In genomic region chr1:2534775-2535387, GRCh38 we compare ENCODE assay signal across 8 cellular contexts. TPM values are rescaled to one million over a fixed set of nuclear protein-coding genes. Genes with fewer than 3 reads are reported as not detected.
A peak's percentile ranks its signal among the peaks of the same experiment; 100 is the strongest.
DNase-seq lines count a peak whose midpoint lies in the region; ATAC-seq and TF ChIP-seq lines count a peak whose summit lies in the region.
"Had no signal": no experiment of that assay in that cellular context is flagged by ENCODE, and none has a peak within 500 bp of the region (broad histone marks: within the 10 kb centered on the region; RNA-seq: fewer than 3 reads in every experiment).

No MANE protein-coding gene starts in this region.

- no peak for TF ChIP-seq POLR2A in HCT116 (IDR thresholded peaks at IDR 0.05; ENCODE audit: borderline replicate concordance, extremely low read depth, insufficient read depth, insufficient read length)

- intact Hi-C loops in HCT116 (cut with micrococcal nuclease) (no loop called here), psoas muscle (cut with DNase I) (loop anchor here (1.0 to 5.0 kb wide), 3 partner anchors 10 to 343 kb away; partner anchors contain the start of genes FAAP20 (in 1 of the 2) and PEX10 (in 1 of the 2))

- H3K36me3 ChIP-seq in HCT116 (ENCODE audit: control insufficient read depth in 1 of 2, insufficient read depth in 2 of 2, low read length in 2 of 2), result no peaks in the 10 kb centered on the region
- H3K36me3 ChIP-seq in smooth muscle cell (ENCODE audit: low read depth), result no peaks in the 10 kb centered on the region
- no peaks in the 10 kb centered on the region for H3K36me3 ChIP-seq in psoas muscle (ENCODE audit: insufficient read depth in 1 of 2, low read depth in 1 of 2)

- H3K4me1 ChIP-seq in HCT116 (ENCODE audit: control insufficient read depth in 1 of 2, insufficient read depth in 2 of 2, low read length in 2 of 2), result peaks cover 12 to 31% of the 10 kb centered on the region in 2 experiments; a peak in 3 of 4 replicates
- peaks cover 38% of the 10 kb centered on the region for H3K4me1 ChIP-seq in smooth muscle cell (ENCODE audit: low read depth)
- H3K4me1 ChIP-seq in psoas muscle, result peaks cover 30% of the 10 kb centered on the region

- H3K9me3 ChIP-seq in HCT116 (ENCODE audit: control insufficient read depth in 1 of 2, insufficient read depth in 1 of 2, low read depth in 1 of 2, low read length in 2 of 2), result no peaks in the 10 kb centered on the region
- no peaks in the 10 kb centered on the region for H3K9me3 ChIP-seq in smooth muscle cell (replicated peaks; ENCODE audit: low read depth)
- H3K9me3 ChIP-seq in psoas muscle, result no peaks in the 10 kb centered on the region

- H3K9ac ChIP-seq in HCT116 (ENCODE audit: low read length) (peak overlapping the region; percentile 26), smooth muscle cell (ENCODE audit: low read depth) (no peak overlapping the region)

- H3K79me2 ChIP-seq in HCT116 (ENCODE audit: insufficient read depth, low read length), result no peaks in the 10 kb centered on the region
- no peaks in the 10 kb centered on the region for H3K79me2 ChIP-seq in smooth muscle cell (ENCODE audit: low read depth)

- ATAC-seq in HCT116 (peak; percentile 72), GM18502 (IDR thresholded peaks at IDR 0.05; ENCODE audit: poor library complexity, unreplicated experiment) (no peak), psoas muscle (no peak)

- H3K9me2 ChIP-seq in HCT116 (ENCODE audit: insufficient read depth), result no peaks in the 10 kb centered on the region

- RAD21 ChIA-PET in HCT116 (lab: Charles Lee; ENCODE audit: low non-redundant PET in 1 of 2, low total read pairs in 2 of 2, uncharacterized antibody in 2 of 2, unreplicated experiment in 2 of 2), result no interaction called here

- CTCF ChIA-PET in HCT116 (lab: Charles Lee), result interaction anchor here (1.0 to 1.3 kb wide), 2 partner anchors 9 to 11 kb away, joined by 6 read pairs; partner anchors contain the start of gene PANK4

- no peaks in the 10 kb centered on the region for H3F3A ChIP-seq in smooth muscle cell (ENCODE audit: low read depth)

- no peak for TF ChIP-seq RAD21 in HCT116 (IDR thresholded peaks at IDR 0.05; ENCODE audit: low read depth)

- H3K27me3 ChIP-seq in HCT116 (ENCODE audit: insufficient read depth, low read length) (no peaks in the 10 kb centered on the region), smooth muscle cell (ENCODE audit: low read depth) (peaks cover 31% of the 10 kb centered on the region), psoas muscle (ENCODE audit: insufficient read depth in 3 of 3, low read length in 2 of 3) (peaks cover 0 to 17% (median 8%) of the 10 kb centered on the region in 3 donors)

- no peak for DNase-seq in HCT116 (ENCODE audit: low read depth, low spot score)
- DNase-seq in NCI-H69 (lab: John Stamatoyannopoulos, UW), result peak; percentile 92
- DNase-seq in fibroblast of pulmonary artery (ENCODE audit: low read depth), result peak; percentile 43
- DNase-seq in smooth muscle cell (lab: John Stamatoyannopoulos, UW; ENCODE audit: unreplicated experiment), result no peak
- no peak for DNase-seq in psoas muscle
- DNase-seq in AG20443 (ENCODE audit: low spot score), result no peak
- DNase-seq: activated naive CD4-positive, alpha-beta T cell treated with anti-CD3 and anti-CD28 coated beads, Interleukin-2, amount 10 ng/mL, durations not matched to agents 7 days and 5 days had no signal

- no peak overlapping the region for H2AFZ ChIP-seq in HCT116 (ENCODE audit: low read depth, low read length, poor library complexity, severe bottlenecking)
- no peak overlapping the region for H2AFZ ChIP-seq in smooth muscle cell (ENCODE audit: low read depth)

- no TSS peak for BruUV-seq in HCT116 (replicated peaks; lab: Mats Ljungman, UMichigan)

- 44% methylated on average over 11 of the region's 11 CpGs for WGBS in smooth muscle cell (ENCODE audit: low lambda C conversion rate)
- 50 to 56% (median 55%) methylated on average over 11 of the region's 11 CpGs for WGBS in psoas muscle, 3 donors

- no peaks in the 10 kb centered on the region for H4K20me1 ChIP-seq in HCT116 (ENCODE audit: insufficient read depth)
- no peaks in the 10 kb centered on the region for H4K20me1 ChIP-seq in smooth muscle cell (ENCODE audit: low read depth)

- peak overlapping the region in 1 of 2 experiments; percentile 36; a peak in 2 of 4 replicates for H3K4me3 ChIP-seq in HCT116 (replicated peaks in 1 of 2; ENCODE audit: low read depth in 1 of 2, low read length in 2 of 2)
- H3K4me3 ChIP-seq in fibroblast of pulmonary artery (replicated peaks; ENCODE audit: low read depth, low read length), result no peak overlapping the region
- H3K4me3 ChIP-seq in smooth muscle cell, result no peak overlapping the region
- H3K4me3 ChIP-seq in psoas muscle, result no peak overlapping the region

- no peak for TF ChIP-seq CTCF in HCT116 (IDR thresholded peaks at IDR 0.05 in 2 of 3, conservative IDR thresholded peaks at IDR 0.05 in 1 of 3; ENCODE audit: borderline replicate concordance in 1 of 3, insufficient read depth in 1 of 3, low read depth in 2 of 3, low read length in 2 of 3)
- no peak for TF ChIP-seq CTCF in fibroblast of pulmonary artery (IDR thresholded peaks at IDR 0.05; ENCODE audit: low read length, missing control alignments)
- no peak for TF ChIP-seq CTCF in smooth muscle cell (IDR thresholded peaks at IDR 0.05; ENCODE audit: borderline replicate concordance, insufficient read depth, poor library complexity, severe bottlenecking)
- no peak for TF ChIP-seq CTCF in psoas muscle (IDR thresholded peaks at IDR 0.05)

- H3K4me2 ChIP-seq in HCT116 (ENCODE audit: low read length) (peak overlapping the region; percentile 78), smooth muscle cell (peak overlapping the region; percentile 56)

- POLR2A ChIA-PET in HCT116 (lab: Charles Lee), result interaction anchor here (1.6 to 1.7 kb wide), 2 partner anchors 8 to 11 kb away, joined by 4 to 6 read pairs; partner anchors contain the start of gene PANK4

- H3K27ac ChIP-seq in HCT116 (ENCODE audit: low read depth, low read length), result no peak overlapping the region; the same call in 1 of the 2 replicates
- peak overlapping the region; percentile 17 for H3K27ac ChIP-seq in smooth muscle cell (ENCODE audit: low read depth)
- H3K27ac ChIP-seq in psoas muscle, result no peak overlapping the region

TF ChIP-seq in HCT116, 20 proteins besides CTCF, POLR2A, EP300 and RAD21 (continues in another document):
- TF ChIP-seq JUND (IDR thresholded peaks at IDR 0.05) (no peak), ELF1 (IDR thresholded peaks at IDR 0.05; ENCODE audit: borderline replicate concordance, low read depth) (no peak), FOSL1 (IDR thresholded peaks at IDR 0.05; ENCODE audit: low read depth) (no peak), POLR2AphosphoS5 (IDR thresholded peaks at IDR 0.05; ENCODE audit: low read depth, low read length) (no peak), EZH2 (IDR thresholded peaks at IDR 0.05) (no peak), EZH2phosphoT487 (IDR thresholded peaks at IDR 0.05; ENCODE audit: borderline replicate concordance) (no peak), CEBPB (IDR thresholded peaks at IDR 0.05; ENCODE audit: low read depth) (no peak), EGR1 (IDR thresholded peaks at IDR 0.05; ENCODE audit: low read depth) (no peak; the same call in 1 of the 2 replicates), SIN3A (IDR thresholded peaks at IDR 0.05; ENCODE audit: low read depth) (no peak), SP1 (IDR thresholded peaks at IDR 0.05; ENCODE audit: low read depth) (no peak), YY1 (IDR thresholded peaks at IDR 0.05; ENCODE audit: extremely low read depth, insufficient replicate concordance, low read depth, low read length) (no peak), SRF (IDR thresholded peaks at IDR 0.05; ENCODE audit: low read depth) (no peak), ATF3 (IDR thresholded peaks at IDR 0.05) (no peak), TCF7L2 (IDR thresholded peaks at IDR 0.05; ENCODE audit: borderline replicate concordance, extremely low read depth, insufficient read depth, insufficient read length) (no peak)

RNA-seq across cellular contexts. Expression of gene HES5, which starts 4.8 kb away (rescaled TPM):
- total RNA-seq in HCT116 (2021; ENCODE audit: unreplicated experiment) (not detected), smooth muscle cell (1.6 TPM in 1 of 2 replicates, not detected in the other), psoas muscle (under 1 TPM; 0.18 to 0.77 (median 0.45) TPM)
- not detected in 2 replicates for polyA plus RNA-seq in HCT116 (2012)
- polyA plus RNA-seq in smooth muscle cell (1.3 and 1.7 TPM in 2 replicates), psoas muscle (under 1 TPM in 2 of 3 donors, not detected in 1; 0.13 to 0.14 TPM)

RNA-seq across cellular contexts. Expression of gene PANK4, which starts 8.5 kb away (rescaled TPM):
- total RNA-seq in HCT116 (2021; ENCODE audit: unreplicated experiment) (38.5 TPM), smooth muscle cell (27.2 and 28.7 TPM in 2 replicates), psoas muscle (10 to 100 TPM; 29.0 to 45.1 (median 35.3) TPM)
- 21.0 and 25.6 TPM in 2 replicates for polyA plus RNA-seq in HCT116 (2012)
- polyA plus RNA-seq in smooth muscle cell (28.4 and 28.5 TPM in 2 replicates), psoas muscle (10 to 100 TPM; 30.3 to 32.4 (median 31.9) TPM)

RNA-seq across cellular contexts. Expression of gene TNFRSF14, which starts 21.3 kb away (rescaled TPM):
- total RNA-seq in HCT116 (2021; ENCODE audit: unreplicated experiment) (0.66 TPM), smooth muscle cell (0.40 TPM in 1 of 2 replicates, not detected in the other), psoas muscle (10 to 100 TPM in 2 of 4 donors, 1 to 10 TPM in 2; 6.2 to 10.6 (median 8.9) TPM)
- polyA plus RNA-seq in HCT116 (2012), result 0.20 TPM in 1 of 2 replicates, not detected in the other
- polyA plus RNA-seq in smooth muscle cell (not detected in 2 replicates), psoas muscle (10 to 100 TPM in 1 of 3 donors, 1 to 10 TPM in 2; 6.6 to 10.8 (median 8.2) TPM)

RNA-seq across cellular contexts. Expression of gene PRXL2B, which starts 51.7 kb away (rescaled TPM):
- total RNA-seq in HCT116 (2021; ENCODE audit: unreplicated experiment) (32.2 TPM), smooth muscle cell (16.1 and 27.4 TPM in 2 replicates), psoas muscle (1 to 10 TPM in 3 of 4 donors, under 1 TPM in 1; 0.97 to 3.9 (median 3.1) TPM)
- 17.5 and 17.8 TPM in 2 replicates for polyA plus RNA-seq in HCT116 (2012)
- polyA plus RNA-seq in smooth muscle cell (18.4 and 26.6 TPM in 2 replicates), psoas muscle (1 to 10 TPM; 1.8 to 3.0 (median 2.6) TPM)

RNA-seq across cellular contexts. Expression of gene PLCH2, which starts 58.8 kb away (rescaled TPM):
- total RNA-seq in HCT116 (2021; ENCODE audit: unreplicated experiment) (2.0 TPM), smooth muscle cell (0.09 and 0.81 TPM in 2 replicates), psoas muscle (under 1 TPM; 0.04 to 0.60 (median 0.13) TPM)
- polyA plus RNA-seq in HCT116 (2012), result 1.3 and 1.6 TPM in 2 replicates
- polyA plus RNA-seq in smooth muscle cell (0.04 and 0.13 TPM in 2 replicates), psoas muscle (under 1 TPM in 2 of 3 donors, not detected in 1; 0.05 to 0.12 TPM)

Comparison
In these comparisons a context has a peak if more than half of its experiments do, and no peak if none do; other contexts are left out.
1. DNase-seq: peak in NCI-H69 (single experiment) and fibroblast of pulmonary artery (single experiment); none in HCT116 (single experiment), smooth muscle cell (single experiment), psoas muscle (0 of 2) and AG20443 (single experiment).